Comparison of ENCODE assay signal across 29 cellular contexts in genomic region chr3:35012210-35012609, GRCh38.
"Had no signal": no experiment of that assay in that cellular context is flagged by ENCODE, and none has a peak within 500 bp of the region (broad histone marks: within the 10 kb centered on the region; RNA-seq: fewer than 3 reads in every experiment).

No MANE protein-coding gene starts in this region.

- H3K27me3 ChIP-seq: neutrophil, pancreas, spleen, thyroid gland, tibial nerve, upper lobe of left lung, vagina had no signal

- ATAC-seq: naive thymus-derived CD8-positive, alpha-beta T cell; natural killer cell treated with Interleukin-12 subunit alpha and Interleukin-12 subunit beta and Interleukin-15 and Interleukin-18, amount 100 ng/mL, for 72 hours; pancreas; psoas muscle; right cardiac atrium; sciatic nerve; stimulated activated memory B cell treated with anti-CD40 and anti-IgM and Interleukin-4, amounts not matched to agents 10 μg/mL and 1 μg/mL and 100 μg/mL, for 72 hours; stimulated activated naive CD8-positive, alpha-beta T cell treated with anti-CD3 and anti-CD28 coated beads, Interleukin-15, amount 100 ng/mL, for 72 hours; stimulated activated naive CD8-positive, alpha-beta T cell treated with anti-CD3 and anti-CD28 coated beads, Interleukin-15, Interleukin-2, amounts not matched to agents 100 U/mL and 50 U/mL, for 24 hours had no signal

- H3K4me1 ChIP-seq: pancreas, psoas muscle, spleen, thyroid gland, tibial nerve, upper lobe of left lung, vagina had no signal

- H3K36me3 ChIP-seq: neutrophil, pancreas, spleen, thoracic aorta, thyroid gland, tibial nerve, upper lobe of left lung, vagina had no signal

- H3K9me3 Mint-ChIP-seq: nephron progenitor cell; neural crest cell; stimulated activated naive CD8-positive, alpha-beta T cell treated with anti-CD3 and anti-CD28 coated beads, Interleukin-15, amount 100 ng/mL, for 72 hours had no signal

- H3K27me3 Mint-ChIP-seq: naive thymus-derived CD8-positive, alpha-beta T cell; natural killer cell treated with Interleukin-12 subunit alpha and Interleukin-12 subunit beta and Interleukin-15 and Interleukin-18, amount 100 ng/mL, for 72 hours; stimulated activated memory B cell treated with anti-CD40 and anti-IgM and Interleukin-4, amounts not matched to agents 10 μg/mL and 1 μg/mL and 100 μg/mL, for 72 hours; stimulated activated naive CD8-positive, alpha-beta T cell treated with anti-CD3 and anti-CD28 coated beads, Interleukin-15, amount 100 ng/mL, for 72 hours had no signal

- H3K4me3 ChIP-seq: pancreas, psoas muscle, skin epidermis, smooth muscle cell, spleen, thoracic aorta, thyroid gland, tibial nerve, upper lobe of left lung, vagina had no signal

- H3K9me3 ChIP-seq: neutrophil, pancreas, psoas muscle, thoracic aorta, thyroid gland, tibial nerve, upper lobe of left lung, vagina had no signal

- H3K4me1 Mint-ChIP-seq: naive thymus-derived CD8-positive, alpha-beta T cell; nephron progenitor cell; neural crest cell; stimulated activated memory B cell treated with anti-CD40 and anti-IgM and Interleukin-4, amounts not matched to agents 10 μg/mL and 1 μg/mL and 100 μg/mL, for 72 hours; stimulated activated naive CD8-positive, alpha-beta T cell treated with anti-CD3 and anti-CD28 coated beads, Interleukin-15, amount 100 ng/mL, for 72 hours had no signal

- FAIRE-seq: pancreas, urothelium cell line had no signal

- DNase-seq: naive thymus-derived CD8-positive, alpha-beta T cell; nephron progenitor cell; nucleus accumbens; pancreas; psoas muscle; right cardiac atrium; spleen; stimulated activated CD4-positive, alpha-beta T cell treated with anti-CD3 and anti-CD28 coated beads, Interleukin-12 subunit alpha, Interleukin-12 subunit beta, amount 100 ng/mL, for 4 hours; stimulated activated CD4-positive, alpha-beta T cell treated with anti-CD3 and anti-CD28 coated beads, Interleukin-1b, Interleukin-23, amount 100 ng/mL, for 48 hours; stimulated activated CD4-positive, alpha-beta T cell treated with anti-CD3 and anti-CD28 coated beads, Interleukin-4, amount 100 ng/mL, for 1 hour; stimulated activated CD4-positive, alpha-beta T cell treated with anti-CD3 and anti-CD28 coated beads, Interleukin-4, amount 100 ng/mL, for 4 hours; stimulated activated CD8-positive, alpha-beta memory T cell treated with anti-CD3 and anti-CD28 coated beads, Interleukin-4, amount 100 ng/mL, for 48 hours; stimulated activated naive CD4-positive, alpha-beta T cell; stimulated activated naive CD8-positive, alpha-beta T cell treated with anti-CD3 and anti-CD28 coated beads, Interleukin-15, amount 100 ng/mL, for 72 hours; stimulated activated naive CD8-positive, alpha-beta T cell treated with anti-CD3 and anti-CD28 coated beads, Interleukin-15, Interleukin-2, amounts not matched to agents 100 U/mL and 50 U/mL, for 24 hours; thyroid gland; trophoblast cell; upper lobe of left lung had no signal

- H3K36me3 Mint-ChIP-seq: naive thymus-derived CD8-positive, alpha-beta T cell; natural killer cell treated with Interleukin-12 subunit alpha and Interleukin-12 subunit beta and Interleukin-15 and Interleukin-18, amount 100 ng/mL, for 72 hours; stimulated activated memory B cell treated with anti-CD40 and anti-IgM and Interleukin-4, amounts not matched to agents 10 μg/mL and 1 μg/mL and 100 μg/mL, for 72 hours had no signal

- H3K4me2 ChIP-seq: smooth muscle cell had no signal

- H3K4me3 Mint-ChIP-seq: naive thymus-derived CD8-positive, alpha-beta T cell; natural killer cell treated with Interleukin-12 subunit alpha and Interleukin-12 subunit beta and Interleukin-15 and Interleukin-18, amount 100 ng/mL, for 72 hours; nephron progenitor cell; neural crest cell; stimulated activated memory B cell treated with anti-CD40 and anti-IgM and Interleukin-4, amounts not matched to agents 10 μg/mL and 1 μg/mL and 100 μg/mL, for 72 hours; stimulated activated naive CD8-positive, alpha-beta T cell treated with anti-CD3 and anti-CD28 coated beads, Interleukin-15, amount 100 ng/mL, for 72 hours had no signal

- H3K27ac ChIP-seq: neutrophil, pancreas, psoas muscle, skin epidermis, spleen, thoracic aorta, thyroid gland, tibial nerve, upper lobe of left lung, vagina had no signal

- H3K27ac Mint-ChIP-seq: naive thymus-derived CD8-positive, alpha-beta T cell; natural killer cell treated with Interleukin-12 subunit alpha and Interleukin-12 subunit beta and Interleukin-15 and Interleukin-18, amount 100 ng/mL, for 72 hours; nephron progenitor cell; stimulated activated memory B cell treated with anti-CD40 and anti-IgM and Interleukin-4, amounts not matched to agents 10 μg/mL and 1 μg/mL and 100 μg/mL, for 72 hours; stimulated activated naive CD8-positive, alpha-beta T cell treated with anti-CD3 and anti-CD28 coated beads, Interleukin-15, amount 100 ng/mL, for 72 hours had no signal
